In genomic region chr2:118774458-118775133, GRCh38 we compare ENCODE assay signal across 9 cellular contexts.
DNase-seq lines count a peak whose midpoint lies in the region; ATAC-seq, FAIRE-seq and TF ChIP-seq lines count a peak whose summit lies in the region.
"Had no signal": no experiment of that assay in that cellular context is flagged by ENCODE, and none has a peak within 500 bp of the region (broad histone marks: within the 10 kb centered on the region; RNA-seq: fewer than 3 reads in every experiment).

No MANE protein-coding gene starts in this region.

- peaks cover 3% of the 10 kb centered on the region for H3K27me3 ChIP-seq in bronchial epithelial cell (ENCODE audit: control insufficient read depth, insufficient read depth, low read length)

- no peaks in the 10 kb centered on the region for H3K36me3 ChIP-seq in bronchial epithelial cell (ENCODE audit: control insufficient read depth, insufficient read depth, low read length)

- DNase-seq in DMS53 (lab: John Stamatoyannopoulos, UW) (peak; percentile 30), DMS53 treated with DMSO at 0.1 percent for 48 hours (lab: John Stamatoyannopoulos, UW; ENCODE audit: unreplicated experiment) (no peak), NCI-H524 treated with DMSO at 0.1 percent for 48 hours (lab: John Stamatoyannopoulos, UW) (peak; percentile 27), bronchial epithelial cell (ENCODE audit: low read depth) (peak; percentile 21), left lobe of liver (ENCODE audit: low spot score) (peak; percentile 49)
- peak; percentile 1 for DNase-seq in stimulated activated CD8-positive, alpha-beta memory T cell treated with anti-CD3 and anti-CD28 coated beads, Interleukin-15, amount 100 ng/mL, for 24 hours (ENCODE audit: low read depth)

- FAIRE-seq in bronchial epithelial cell (lab: Jason Lieb, UNC) = no peak
- FAIRE-seq: TTC549 had no signal

- ATAC-seq in left lobe of liver (peak; percentile 98), GM21717 (IDR thresholded peaks at IDR 0.05; ENCODE audit: unreplicated experiment) (no peak), HG02840 (IDR thresholded peaks at IDR 0.05; ENCODE audit: low FRiP score, unreplicated experiment) (no peak)

- H3K4me3 ChIP-seq in bronchial epithelial cell (ENCODE audit: low read depth, low read length) = peak overlapping the region; percentile 35

- TF ChIP-seq CTCF in bronchial epithelial cell (IDR thresholded peaks at IDR 0.05; ENCODE audit: insufficient read depth, low read length, severe bottlenecking) = no peak
